Comparison of ENCODE assay signal across 2 cellular contexts in genomic region chr1:156098782-156099181, GRCh38.
TF ChIP-seq lines count a peak whose summit lies in the region.

No MANE protein-coding gene starts in this region.

TF ChIP-seq in GM12891, 5 proteins besides CTCF, POLR2A, EP300 and RAD21:
- TF ChIP-seq SPI1 (IDR thresholded peaks at IDR 0.05; ENCODE audit: low read depth, low read length) = no peak
- no peak for TF ChIP-seq POU2F2 (IDR thresholded peaks at IDR 0.05; ENCODE audit: low read depth, low read length)
- no peak for TF ChIP-seq TAF1 (IDR thresholded peaks at IDR 0.05; ENCODE audit: low read depth, low read length)
- TF ChIP-seq PAX5 (IDR thresholded peaks at IDR 0.05; ENCODE audit: insufficient read depth, low read length, severe bottlenecking) = no peak
- TF ChIP-seq POLR2AphosphoS5 (IDR thresholded peaks at IDR 0.05; ENCODE audit: low read depth, low read length) = no peak

TF ChIP-seq in GM12878, 131 proteins besides CTCF, POLR2A, EP300 and RAD21:
- no peak for TF ChIP-seq GABPA (IDR thresholded peaks at IDR 0.05; ENCODE audit: low read depth)
- 0 out of 2 replicates have a peak, but pooled peaks have one; percentile 29 for TF ChIP-seq MTA2 (IDR thresholded peaks at IDR 0.05; ENCODE audit: low read depth)
